In the genomic region with DNA sequence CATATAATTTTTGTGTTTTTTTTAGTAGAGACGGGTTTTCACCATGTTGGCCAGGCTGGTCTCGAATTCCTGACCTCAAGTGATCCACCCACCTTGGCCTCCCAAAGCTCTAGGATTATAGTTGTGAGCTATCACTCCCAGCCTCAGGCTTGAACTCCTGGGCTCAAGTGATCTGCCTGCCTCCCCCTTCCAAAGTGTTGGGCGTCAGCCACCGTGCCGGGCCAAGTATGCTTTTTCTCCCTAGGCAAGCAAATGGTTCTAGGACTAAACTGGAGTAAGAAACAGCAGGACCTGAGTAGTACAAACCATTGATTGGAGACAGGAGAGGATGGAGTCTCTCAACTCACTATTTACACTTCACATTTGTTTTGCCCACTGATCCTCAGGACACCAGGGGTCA, we compare ENCODE assay signal across 24 cellular contexts. TPM values are rescaled to one million over a fixed set of nuclear protein-coding genes. Genes with fewer than 3 reads are reported as not detected.
DNase-seq lines count a peak whose midpoint lies in the region; ATAC-seq and TF ChIP-seq lines count a peak whose summit lies in the region.
"Had no signal": no experiment of that assay in that cellular context is flagged by ENCODE, and none has a peak within 500 bp of the region (broad histone marks: within the 10 kb centered on the region; RNA-seq: fewer than 3 reads in every experiment).

No MANE protein-coding gene starts in this region.

- H3K36me3 Mint-ChIP-seq in brain (peaks cover 28% of the 10 kb centered on the region), MCF 10A (ENCODE audit: insufficient read depth, unreplicated experiment) (no peaks in the 10 kb centered on the region)

- peak overlapping the region in 3 of 5 experiments; percentile 11 to 66 (median 52) for H3K27ac Mint-ChIP-seq in brain
- no peak overlapping the region for H3K27ac Mint-ChIP-seq in MCF 10A (ENCODE audit: low read depth, unreplicated experiment)
- H3K27ac Mint-ChIP-seq: B cell; CD4-positive, alpha-beta memory T cell; GM23338 had no signal

- POLR2A ChIA-PET in MCF 10A (lab: Yijun Ruan, JAX) = interaction anchor here (0.6 kb wide), 1 partner anchor 72 kb away, joined by 3 read pairs; no protein-coding TSS in a partner anchor

- ATAC-seq in Right ventricle myocardium superior (ENCODE audit: poor library complexity) (no peak), heart right ventricle (no peak), HG03460 (IDR thresholded peaks at IDR 0.05; ENCODE audit: unreplicated experiment) (no peak), GM21723 (IDR thresholded peaks at IDR 0.05; ENCODE audit: unreplicated experiment) (no peak)
- ATAC-seq: HepG2 had no signal

- H3K79me1 ChIP-seq in mesendoderm (ENCODE audit: low read length) = no peaks in the 10 kb centered on the region

- no peak overlapping the region for H3K18ac ChIP-seq in mesendoderm (ENCODE audit: low read length)

- H3K27me3 ChIP-seq in heart right ventricle = no peaks in the 10 kb centered on the region
- no peaks in the 10 kb centered on the region for H3K27me3 ChIP-seq in mesendoderm (ENCODE audit: insufficient read depth, low read length, poor library complexity)

- CTCF ChIA-PET in MCF 10A (lab: Yijun Ruan, JAX) = interaction anchor here (0.6 to 1.2 kb wide), 2 partner anchors 19 to 254 kb away, joined by 3 to 4 read pairs; no protein-coding TSS in a partner anchor

- H3K36me3 ChIP-seq in heart right ventricle (peaks cover 0 to 15% (median 0%) of the 10 kb centered on the region in 9 donors), mesendoderm (ENCODE audit: control insufficient read depth, insufficient read depth, low read length) (no peaks in the 10 kb centered on the region)

- H3K4me2 ChIP-seq in mesendoderm (ENCODE audit: low read length) = no peak overlapping the region
- H3K4me2 ChIP-seq: GM23338 had no signal

- no peak overlapping the region for H3K9ac ChIP-seq in mesendoderm (ENCODE audit: low read length)

- H3K56ac ChIP-seq in mesendoderm (ENCODE audit: low read length) = peak overlapping the region; percentile 25

- H3K9me3 ChIP-seq in heart right ventricle = no peaks in the 10 kb centered on the region

- TF ChIP-seq CTCF in heart right ventricle (IDR thresholded peaks at IDR 0.05) (no peak), brain (conservative IDR thresholded peaks at IDR 0.05) (no peak), MCF 10A (IDR thresholded peaks at IDR 0.05; ENCODE audit: unreplicated experiment) (no peak)

- no peaks in the 10 kb centered on the region for H3K27me3 Mint-ChIP-seq in brain
- no peaks in the 10 kb centered on the region for H3K27me3 Mint-ChIP-seq in MCF 10A (ENCODE audit: insufficient read depth, unreplicated experiment)
- H3K27me3 Mint-ChIP-seq: B cell; CD4-positive, alpha-beta memory T cell had no signal

- peak overlapping the region in 1 of 5 experiments; percentile 50 for H3K4me3 Mint-ChIP-seq in brain
- no peak overlapping the region for H3K4me3 Mint-ChIP-seq in MCF 10A (ENCODE audit: unreplicated experiment)
- H3K4me3 Mint-ChIP-seq: B cell; CD4-positive, alpha-beta memory T cell; GM23338 had no signal

- no TSS peak for BruUV-seq in MCF 10A (replicated peaks; lab: Mats Ljungman, UMichigan)

- no peak overlapping the region for H3K4ac ChIP-seq in mesendoderm (ENCODE audit: low read depth, low read length)

- H3K27ac ChIP-seq in heart right ventricle (peak overlapping the region in 4 of 10 donors; percentile 9 to 31 (median 22)), mesendoderm (ENCODE audit: low read depth, low read length) (no peak overlapping the region)
- H3K27ac ChIP-seq: 22Rv1 had no signal

- H3K4me3 ChIP-seq in heart right ventricle = no peak overlapping the region
- H3K4me3 ChIP-seq in mesendoderm (ENCODE audit: low read length) = no peak overlapping the region
- H3K4me3 ChIP-seq: GM23338 had no signal

- no peak overlapping the region for H2BK120ac ChIP-seq in mesendoderm (ENCODE audit: low read depth, low read length)

- intact Hi-C loops in Right ventricle myocardium superior (cut with DNase I) = no loop called here
- intact Hi-C loops in heart right ventricle (cut with DNase I) = no loop called here
- intact Hi-C loops in MCF 10A (cut with micrococcal nuclease) = no loop called here

- no peaks in the 10 kb centered on the region for H3K79me2 ChIP-seq in mesendoderm (ENCODE audit: control insufficient read depth, insufficient read depth, low read length)

- H3K4me1 ChIP-seq in heart right ventricle (peaks cover 0 to 18% (median 7%) of the 10 kb centered on the region in 9 donors), mesendoderm (ENCODE audit: control insufficient read depth, low read depth, low read length) (peaks cover 4% of the 10 kb centered on the region)

- peak; percentile 45 for DNase-seq in Right ventricle myocardium superior
- no peak for DNase-seq in heart right ventricle
- no peak for DNase-seq in mesendoderm
- DNase-seq in MCF 10A (ENCODE audit: unreplicated experiment) = no peak
- DNase-seq in NCI-H2227 treated with DMSO at 0.1 percent for 48 hours (lab: John Stamatoyannopoulos, UW) = no peak
- DNase-seq: CD4-positive, alpha-beta memory T cell; DMS153; GF-D8; KG1; MV-4-11; NCI-H1417; NCI-H187; NCI-H2107; NCI-H226; NCI-H524; NCI-H82; SIG-M5 had no signal

- H2AK5ac ChIP-seq in mesendoderm (ENCODE audit: low read length) = no peak overlapping the region

- WGBS in heart right ventricle, 2 donors = 69 to 77% methylated on average over 5 of the region's 5 CpGs
- WGBS in mesendoderm (ENCODE audit: extremely low coverage, insufficient coverage, low lambda C conversion rate) = no CpG with 5 or more reads among the region's 5 CpGs

- no peak overlapping the region for H2BK15ac ChIP-seq in mesendoderm (replicated peaks; ENCODE audit: low read depth)

- H3K4me1 Mint-ChIP-seq in brain = peaks cover 5% of the 10 kb centered on the region
- H3K4me1 Mint-ChIP-seq in MCF 10A (ENCODE audit: insufficient read depth, unreplicated experiment) = no peaks in the 10 kb centered on the region

- H4K5ac ChIP-seq in mesendoderm (ENCODE audit: low read length) = no peak overlapping the region

- H2BK5ac ChIP-seq in mesendoderm (ENCODE audit: low read length) = no peak overlapping the region

- no peak overlapping the region for H4K8ac ChIP-seq in mesendoderm (ENCODE audit: low read depth, low read length)

- H3K9me3 Mint-ChIP-seq in brain (peaks cover 0 to 3% (median 0%) of the 10 kb centered on the region in 5 experiments), MCF 10A (ENCODE audit: unreplicated experiment) (no peaks in the 10 kb centered on the region)
- H3K9me3 Mint-ChIP-seq: CD4-positive, alpha-beta memory T cell; GM23338 had no signal

- no peak overlapping the region for H3K23ac ChIP-seq in mesendoderm (ENCODE audit: low read length)

RNA-seq across cellular contexts. Expression of a gene that starts 4.6 kb away (rescaled TPM):
- 7.2 TPM for total RNA-seq in Right ventricle myocardium superior
- 10 to 100 TPM in 1 of 10 donors, 1 to 10 TPM in 9; 5.8 to 11.0 (median 8.4) TPM for total RNA-seq in heart right ventricle
- 1 to 10 TPM; 2.0 to 6.7 TPM for polyA plus RNA-seq in heart right ventricle
- polyA plus RNA-seq in brain (ENCODE audit: insufficient read depth, low read depth, low replicate concordance) = 23.4 TPM
- 33.3 TPM for polyA plus RNA-seq in mesendoderm (2013, experiment 1 of 2)
- polyA plus RNA-seq in mesendoderm (2013, experiment 2 of 2) = 33.4 TPM
- total RNA-seq in MCF 10A (2022) = 31.6 and 33.0 TPM in 2 replicates

RNA-seq across cellular contexts. Expression of a gene that starts 41.8 kb away (rescaled TPM):
- 16.9 TPM for total RNA-seq in Right ventricle myocardium superior
- 10 to 100 TPM; 12.9 to 18.2 (median 16.1) TPM for total RNA-seq in heart right ventricle
- 10 to 100 TPM; 14.6 to 17.4 TPM for polyA plus RNA-seq in heart right ventricle
- polyA plus RNA-seq in brain (ENCODE audit: insufficient read depth, low read depth, low replicate concordance) = 21.8 TPM
- polyA plus RNA-seq in mesendoderm (2013, experiment 1 of 2) = 23.3 TPM
- 23.1 TPM for polyA plus RNA-seq in mesendoderm (2013, experiment 2 of 2)
- 23.9 and 28.9 TPM in 2 replicates for total RNA-seq in MCF 10A (2022)

RNA-seq across cellular contexts. Expression of a gene that starts 56.3 kb away (rescaled TPM):
- total RNA-seq in Right ventricle myocardium superior = 41.7 TPM
- 10 to 100 TPM; 33.8 to 57.6 (median 40.2) TPM for total RNA-seq in heart right ventricle
- 10 to 100 TPM; 33.7 to 77.2 TPM for polyA plus RNA-seq in heart right ventricle
- polyA plus RNA-seq in brain (ENCODE audit: insufficient read depth, low read depth, low replicate concordance) = 48.7 TPM
- 112 TPM for polyA plus RNA-seq in mesendoderm (2013, experiment 1 of 2)
- polyA plus RNA-seq in mesendoderm (2013, experiment 2 of 2) = 110 TPM
- 45.8 and 58.0 TPM in 2 replicates for total RNA-seq in MCF 10A (2022)
